ENCODE assay signal across 13 cellular contexts in the genomic region with DNA sequence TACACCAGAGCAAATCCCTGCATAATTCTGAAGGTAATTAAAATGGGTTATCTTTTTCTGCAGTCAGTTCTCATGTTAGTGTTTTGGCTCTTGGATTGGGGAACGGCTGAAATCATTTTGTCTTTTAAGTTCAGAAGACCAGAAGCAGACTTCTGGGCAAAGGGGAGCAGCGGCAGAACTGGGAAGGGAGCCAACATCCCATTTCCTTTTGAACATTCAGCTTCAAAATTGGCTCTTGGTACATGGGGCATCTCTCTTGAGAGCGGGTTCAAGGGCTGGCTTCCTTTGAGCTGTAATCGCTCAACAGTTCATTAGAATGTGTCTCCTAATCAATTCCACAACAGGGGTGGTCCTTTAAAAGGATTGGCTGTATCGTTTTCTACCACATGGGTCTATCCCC.
"Had no signal": no experiment of that assay in that cellular context is flagged by ENCODE, and none has a peak within 500 bp of the region (broad histone marks: within the 10 kb centered on the region; RNA-seq: fewer than 3 reads in every experiment).

No MANE protein-coding gene starts in this region.

- H3K4me3 Mint-ChIP-seq: activated CD4-positive, alpha-beta T cell treated with anti-CD3 and anti-CD28 coated beads, Interleukin-2, amount 10 ng/mL, durations not matched to agents 7 days and 5 days; activated naive CD4-positive, alpha-beta T cell treated with anti-CD3 and anti-CD28 coated beads, Interleukin-2, amount 10 ng/mL, durations not matched to agents 7 days and 5 days; naive B cell had no signal

- DNase-seq: activated CD4-positive, alpha-beta T cell treated with anti-CD3 and anti-CD28 coated beads, Interleukin-2, amount 10 ng/mL, durations not matched to agents 7 days and 5 days; activated CD4-positive, CD25-positive, alpha-beta regulatory T cell; activated CD8-positive, alpha-beta memory T cell treated with anti-CD3 and anti-CD28 coated beads for 24 hours; activated naive CD4-positive, alpha-beta T cell treated with anti-CD3 and anti-CD28 coated beads, Interleukin-2, amount 10 ng/mL, durations not matched to agents 7 days and 5 days; cortex of kidney; effector memory CD4-positive, alpha-beta T cell; erythroblast; naive B cell had no signal

- H3K4me3 ChIP-seq: right atrium auricular region, smooth muscle cell, thyroid gland, vagina had no signal

- H3K27ac ChIP-seq: parathyroid adenoma, right atrium auricular region, thyroid gland, vagina had no signal

- H3K27me3 Mint-ChIP-seq: activated CD4-positive, alpha-beta T cell treated with anti-CD3 and anti-CD28 coated beads, Interleukin-2, amount 10 ng/mL, durations not matched to agents 7 days and 5 days; activated naive CD4-positive, alpha-beta T cell treated with anti-CD3 and anti-CD28 coated beads, Interleukin-2, amount 10 ng/mL, durations not matched to agents 7 days and 5 days; naive B cell had no signal

- H3K9me3 Mint-ChIP-seq: activated CD4-positive, alpha-beta T cell treated with anti-CD3 and anti-CD28 coated beads, Interleukin-2, amount 10 ng/mL, durations not matched to agents 7 days and 5 days; activated naive CD4-positive, alpha-beta T cell treated with anti-CD3 and anti-CD28 coated beads, Interleukin-2, amount 10 ng/mL, durations not matched to agents 7 days and 5 days; naive B cell had no signal

- H3K36me3 ChIP-seq: right atrium auricular region, thyroid gland, vagina had no signal

- H3K27me3 ChIP-seq: right atrium auricular region, thyroid gland, vagina had no signal

- H3K36me3 Mint-ChIP-seq: activated naive CD4-positive, alpha-beta T cell treated with anti-CD3 and anti-CD28 coated beads, Interleukin-2, amount 10 ng/mL, durations not matched to agents 7 days and 5 days; naive B cell had no signal

- H3K4me1 Mint-ChIP-seq: activated CD4-positive, alpha-beta T cell treated with anti-CD3 and anti-CD28 coated beads, Interleukin-2, amount 10 ng/mL, durations not matched to agents 7 days and 5 days; activated naive CD4-positive, alpha-beta T cell treated with anti-CD3 and anti-CD28 coated beads, Interleukin-2, amount 10 ng/mL, durations not matched to agents 7 days and 5 days; naive B cell had no signal

- H3K27ac Mint-ChIP-seq: activated CD4-positive, alpha-beta T cell treated with anti-CD3 and anti-CD28 coated beads, Interleukin-2, amount 10 ng/mL, durations not matched to agents 7 days and 5 days; activated naive CD4-positive, alpha-beta T cell treated with anti-CD3 and anti-CD28 coated beads, Interleukin-2, amount 10 ng/mL, durations not matched to agents 7 days and 5 days; naive B cell had no signal

- H3K9me3 ChIP-seq: right atrium auricular region, thyroid gland, vagina had no signal

- H3K4me1 ChIP-seq: parathyroid adenoma, right atrium auricular region, vagina had no signal
